Comparison of ENCODE assay signal across 14 cellular contexts in genomic region chr18:45567123-45567522, GRCh38. TPM values are rescaled to one million over a fixed set of nuclear protein-coding genes. Genes with fewer than 3 reads are reported as not detected.
A peak's percentile ranks its signal among the peaks of the same experiment; 100 is the strongest.
DNase-seq lines count a peak whose midpoint lies in the region; FAIRE-seq and TF ChIP-seq lines count a peak whose summit lies in the region.
"Had no signal": no experiment of that assay in that cellular context is flagged by ENCODE, and none has a peak within 500 bp of the region (broad histone marks: within the 10 kb centered on the region; RNA-seq: fewer than 3 reads in every experiment).

No MANE protein-coding gene starts in this region.

- H3K9me3 Mint-ChIP-seq in osteocyte (ENCODE audit: unreplicated experiment) = no peaks in the 10 kb centered on the region
- H3K9me3 Mint-ChIP-seq: activated naive CD8-positive, alpha-beta T cell treated with anti-CD3 and anti-CD28 coated beads for 36 hours had no signal

- TF ChIP-seq CTCF in fibroblast of mammary gland (conservative IDR thresholded peaks at IDR 0.05; ENCODE audit: control insufficient read depth, insufficient read depth, low read depth, low read length) (no peak), osteocyte (IDR thresholded peaks at IDR 0.05) (no peak)

- no peak overlapping the region for H3K18ac ChIP-seq in mesenchymal stem cell (ENCODE audit: low read depth in 1 of 2, low read length in 2 of 2)

- H2BK12ac ChIP-seq in mesenchymal stem cell (ENCODE audit: low read length in 2 of 2) = no peak overlapping the region

- H3K14ac ChIP-seq in mesenchymal stem cell (ENCODE audit: low read length in 2 of 2) = no peak overlapping the region

- H2BK5ac ChIP-seq in mesenchymal stem cell (ENCODE audit: low read depth, low read length, poor library complexity, severe bottlenecking) = no peak overlapping the region

- H3K9ac ChIP-seq in NT2/D1 (ENCODE audit: insufficient read length, low read depth) = no peak overlapping the region
- H3K9ac ChIP-seq in mesenchymal stem cell (ENCODE audit: low read length) = peak overlapping the region; percentile 71

- peaks cover 4% of the 10 kb centered on the region for H3K27me3 ChIP-seq in NT2/D1 (ENCODE audit: insufficient read depth, insufficient read length)
- H3K27me3 ChIP-seq in mesenchymal stem cell (ENCODE audit: control insufficient read depth in 1 of 2, insufficient read depth in 1 of 2, low read length in 2 of 2) = peaks cover 0 to 3% of the 10 kb centered on the region in 2 experiments
- H3K27me3 ChIP-seq: MG63 had no signal

- peak overlapping the region; percentile 15 for H3K27ac ChIP-seq in mesenchymal stem cell (ENCODE audit: low read length, poor library complexity, severe bottlenecking)

- H3K4me1 ChIP-seq in NT2/D1 (ENCODE audit: insufficient read depth, insufficient read length) (peaks cover 4% of the 10 kb centered on the region), mesenchymal stem cell (ENCODE audit: control insufficient read depth, insufficient read depth, low read depth, low read length) (peaks cover 18% of the 10 kb centered on the region)

- DNase-seq in NT2/D1 (ENCODE audit: low read depth, low spot score) (peak; percentile 9), fibroblast of mammary gland (ENCODE audit: low read depth) (peak; percentile 43), mesenchymal stem cell (peak; percentile 59), urothelium cell line (ENCODE audit: low spot score) (peak; percentile 26), RCC 7860 (ENCODE audit: low spot score) (no peak), osteocyte (ENCODE audit: extremely low spot score, unreplicated experiment) (no peak), foreskin melanocyte (no peak)
- no peak for DNase-seq in activated CD4-positive, alpha-beta T cell treated with anti-CD3 and anti-CD28 coated beads, Interleukin-2, amount 50 U/mL, for 4 hours
- DNase-seq: activated CD8-positive, alpha-beta memory T cell treated with anti-CD3 and anti-CD28 coated beads, Interleukin-2, amount 10 ng/mL, durations not matched to agents 7 days and 5 days; activated naive CD8-positive, alpha-beta T cell treated with anti-CD3 and anti-CD28 coated beads for 36 hours; MG63; OCI-M1; substantia nigra had no signal

- H3K4me3 Mint-ChIP-seq in osteocyte (ENCODE audit: unreplicated experiment) = no peak overlapping the region
- H3K4me3 Mint-ChIP-seq: activated CD8-positive, alpha-beta memory T cell treated with anti-CD3 and anti-CD28 coated beads, Interleukin-2, amount 10 ng/mL, durations not matched to agents 7 days and 5 days; activated naive CD8-positive, alpha-beta T cell treated with anti-CD3 and anti-CD28 coated beads for 36 hours had no signal

- H3K27me3 Mint-ChIP-seq in osteocyte (ENCODE audit: unreplicated experiment) = peaks cover 32% of the 10 kb centered on the region
- H3K27me3 Mint-ChIP-seq: activated naive CD8-positive, alpha-beta T cell treated with anti-CD3 and anti-CD28 coated beads for 36 hours had no signal

- H3K9me3 ChIP-seq in NT2/D1 (ENCODE audit: insufficient read depth, low read length) (peaks cover 11% of the 10 kb centered on the region), mesenchymal stem cell (ENCODE audit: control insufficient read depth, low read length) (no peaks in the 10 kb centered on the region)
- H3K9me3 ChIP-seq: MG63 had no signal

- H3K4me3 ChIP-seq in NT2/D1 (ENCODE audit: insufficient read length, low read depth) (no peak overlapping the region), fibroblast of mammary gland (ENCODE audit: control insufficient read depth, low read depth, low read length) (no peak overlapping the region), mesenchymal stem cell (ENCODE audit: insufficient read depth in 1 of 2, low read depth in 1 of 2, low read length in 2 of 2) (peak overlapping the region in 1 of 2 experiments; percentile 73)
- H3K4me3 ChIP-seq: MG63 had no signal

- no peaks in the 10 kb centered on the region for H3K36me3 Mint-ChIP-seq in osteocyte (ENCODE audit: unreplicated experiment)
- H3K36me3 Mint-ChIP-seq: activated CD8-positive, alpha-beta memory T cell treated with anti-CD3 and anti-CD28 coated beads, Interleukin-2, amount 10 ng/mL, durations not matched to agents 7 days and 5 days; activated naive CD8-positive, alpha-beta T cell treated with anti-CD3 and anti-CD28 coated beads for 36 hours had no signal

- H4K8ac ChIP-seq in mesenchymal stem cell (ENCODE audit: low read length) = no peak overlapping the region

- H2AK5ac ChIP-seq in mesenchymal stem cell (ENCODE audit: low read length, severe bottlenecking) = no peak overlapping the region

- no peaks in the 10 kb centered on the region for H3K36me3 ChIP-seq in NT2/D1 (ENCODE audit: insufficient read depth, insufficient read length, low read length)
- H3K36me3 ChIP-seq in mesenchymal stem cell (ENCODE audit: control insufficient read depth in 1 of 2, insufficient read depth in 2 of 2, low read depth in 1 of 2, low read length in 2 of 2) = no peaks in the 10 kb centered on the region
- H3K36me3 ChIP-seq: MG63 had no signal

- no peak overlapping the region for H3K23ac ChIP-seq in mesenchymal stem cell (ENCODE audit: low read length in 2 of 2)

- H3K79me1 ChIP-seq in mesenchymal stem cell (replicated peaks; ENCODE audit: low read length, poor library complexity, severe bottlenecking) = no peaks in the 10 kb centered on the region

- no peak overlapping the region for H2AFZ ChIP-seq in mesenchymal stem cell (ENCODE audit: low read depth, low read length)

- no peak overlapping the region for H2BK120ac ChIP-seq in mesenchymal stem cell (ENCODE audit: low read depth, low read length)

- WGBS in mesenchymal stem cell = 11% methylated on average over 2 of the region's 3 CpGs

- no peak overlapping the region for H3K27ac Mint-ChIP-seq in osteocyte (ENCODE audit: unreplicated experiment)
- H3K27ac Mint-ChIP-seq: activated CD8-positive, alpha-beta memory T cell treated with anti-CD3 and anti-CD28 coated beads, Interleukin-2, amount 10 ng/mL, durations not matched to agents 7 days and 5 days; activated naive CD8-positive, alpha-beta T cell treated with anti-CD3 and anti-CD28 coated beads for 36 hours had no signal

- H4K91ac ChIP-seq in mesenchymal stem cell (ENCODE audit: low read length) = no peak overlapping the region

- no peak overlapping the region for H3K4me2 ChIP-seq in mesenchymal stem cell (ENCODE audit: low read length, poor library complexity, severe bottlenecking)

- no peak overlapping the region for H2BK15ac ChIP-seq in mesenchymal stem cell (ENCODE audit: low read depth, poor library complexity, severe bottlenecking)

- FAIRE-seq in urothelium cell line (lab: Jason Lieb, UNC) = no peak
- no peak for FAIRE-seq in RCC 7860 (lab: Jason Lieb, UNC)

- H3K4ac ChIP-seq in mesenchymal stem cell (ENCODE audit: low read depth in 1 of 2, low read length in 2 of 2) = no peak overlapping the region

- H3K4me1 Mint-ChIP-seq in osteocyte (ENCODE audit: unreplicated experiment) = peaks cover 49% of the 10 kb centered on the region
- H3K4me1 Mint-ChIP-seq: activated CD8-positive, alpha-beta memory T cell treated with anti-CD3 and anti-CD28 coated beads, Interleukin-2, amount 10 ng/mL, durations not matched to agents 7 days and 5 days; activated naive CD8-positive, alpha-beta T cell treated with anti-CD3 and anti-CD28 coated beads for 36 hours had no signal

RNA-seq across cellular contexts. Expression of gene SLC14A2, which starts 48.2 kb away (rescaled TPM):
- polyA plus RNA-seq in mesenchymal stem cell (2013, experiment 1 of 2) = not detected
- polyA plus RNA-seq in mesenchymal stem cell (2013, experiment 2 of 2) = not detected
- total RNA-seq in osteocyte = not detected in 2 replicates
- total RNA-seq: dermis microvascular lymphatic vessel endothelial cell had no signal

Comparison
In these comparisons a context has a peak if more than half of its experiments do, and no peak if none do; other contexts are left out.
1. DNase-seq: peak in NT2/D1 (single experiment), fibroblast of mammary gland (single experiment), mesenchymal stem cell (single experiment) and urothelium cell line (single experiment); none in RCC 7860 (single experiment), osteocyte (single experiment), foreskin melanocyte (single experiment) and activated CD4-positive, alpha-beta T cell treated with anti-CD3 and anti-CD28 coated beads, Interleukin-2, amount 50 U/mL, for 4 hours (0 of 2).